Comparison of ENCODE assay signal across 11 cellular contexts in genomic region chr9:445033-445432, GRCh38. TPM values are rescaled to one million over a fixed set of nuclear protein-coding genes. Genes with fewer than 3 reads are reported as not detected.
DNase-seq lines count a peak whose midpoint lies in the region; ATAC-seq and TF ChIP-seq lines count a peak whose summit lies in the region.
"Had no signal": no experiment of that assay in that cellular context is flagged by ENCODE, and none has a peak within 500 bp of the region (broad histone marks: within the 10 kb centered on the region; RNA-seq: fewer than 3 reads in every experiment).

No MANE protein-coding gene starts in this region.

- H3K27ac Mint-ChIP-seq in dendritic cell treated with granulocyte-macrophage colony-stimulating factor and Interleukin-4, amounts not matched to agents 40 ng/mL and 50 ng/mL, for 4 days, result peak overlapping the region; percentile 58

- intact Hi-C loops in dendritic cell treated with granulocyte-macrophage colony-stimulating factor and Interleukin-4, amounts not matched to agents 40 ng/mL and 50 ng/mL, for 4 days (cut with micrococcal nuclease), result loop anchor here (10.0 kb wide), 1 partner anchor 560 kb away; no protein-coding TSS in a partner anchor

- DNase-seq in AG10803 (ENCODE audit: low read depth) (peak; percentile 7), H4 (ENCODE audit: low spot score) (peak; percentile 7), left lobe of liver (ENCODE audit: low spot score) (no peak), C1 segment of cervical spinal cord (lab: John Stamatoyannopoulos, UW) (no peak), cortex of kidney (lab: John Stamatoyannopoulos, UW) (no peak)
- no peak for DNase-seq in activated effector memory CD4-positive, alpha-beta T cell treated with Interleukin-2 at 50 U/mL for 16 hours
- DNase-seq: NCI-H526, SIG-M5 had no signal

- ATAC-seq in left lobe of liver (peak; percentile 16), GM21529 (IDR thresholded peaks at IDR 0.05; ENCODE audit: unreplicated experiment) (no peak)

- no peak overlapping the region for H3K4me3 ChIP-seq in AG10803 (ENCODE audit: low read length)
- H3K4me3 ChIP-seq: ascending aorta had no signal

- H3K4me3 Mint-ChIP-seq in dendritic cell treated with granulocyte-macrophage colony-stimulating factor and Interleukin-4, amounts not matched to agents 40 ng/mL and 50 ng/mL, for 4 days, result no peak overlapping the region

- TF ChIP-seq CTCF in AG10803 (conservative IDR thresholded peaks at IDR 0.05; ENCODE audit: low read length), result no peak

- H3K36me3 Mint-ChIP-seq in dendritic cell treated with granulocyte-macrophage colony-stimulating factor and Interleukin-4, amounts not matched to agents 40 ng/mL and 50 ng/mL, for 4 days (ENCODE audit: low read depth), result peaks cover 96% of the 10 kb centered on the region

- no peaks in the 10 kb centered on the region for H3K27me3 Mint-ChIP-seq in dendritic cell treated with granulocyte-macrophage colony-stimulating factor and Interleukin-4, amounts not matched to agents 40 ng/mL and 50 ng/mL, for 4 days

- peaks cover 16% of the 10 kb centered on the region for H3K4me1 Mint-ChIP-seq in dendritic cell treated with granulocyte-macrophage colony-stimulating factor and Interleukin-4, amounts not matched to agents 40 ng/mL and 50 ng/mL, for 4 days (ENCODE audit: low read depth)

- H3K9me3 Mint-ChIP-seq in dendritic cell treated with granulocyte-macrophage colony-stimulating factor and Interleukin-4, amounts not matched to agents 40 ng/mL and 50 ng/mL, for 4 days, result no peaks in the 10 kb centered on the region

RNA-seq across cellular contexts. Expression of gene KANK1, which starts 59.5 kb away (rescaled TPM):
- 12.9 and 19.3 TPM in 2 replicates for total RNA-seq in H4 (2014; rRNA removed; shearing (Covaris generic))
- total RNA-seq in left lobe of liver, result 66.4 TPM

Comparison
In these comparisons a context has a peak if more than half of its experiments do, and no peak if none do; other contexts are left out.
1. DNase-seq: peak in AG10803 (single experiment) and H4 (single experiment); none in left lobe of liver (single experiment), C1 segment of cervical spinal cord (0 of 14), cortex of kidney (single experiment) and activated effector memory CD4-positive, alpha-beta T cell treated with Interleukin-2 at 50 U/mL for 16 hours (single experiment).